22 cellular contexts compared by ENCODE assay signal in the genomic region with DNA sequence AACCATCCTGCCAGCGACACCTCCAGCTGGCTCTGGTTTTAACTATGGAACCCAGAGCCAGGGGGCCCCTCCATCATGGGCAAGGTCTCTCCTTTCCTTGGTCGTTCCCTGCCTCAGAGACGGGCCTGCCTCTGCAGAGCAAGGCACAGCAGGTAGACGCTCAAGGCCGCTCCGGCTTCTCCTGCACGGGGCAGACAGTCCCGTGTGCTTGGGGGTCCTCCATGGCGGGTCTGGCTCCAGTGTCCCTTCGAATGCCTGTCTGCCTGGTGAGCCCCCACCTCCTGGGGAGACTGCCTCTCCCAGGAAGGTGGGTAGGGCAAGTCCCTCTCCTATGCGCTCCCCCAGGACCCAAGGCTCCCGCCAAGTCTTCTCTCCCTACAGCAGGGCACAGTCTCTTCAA.
"Had no signal": no experiment of that assay in that cellular context is flagged by ENCODE, and none has a peak within 500 bp of the region (broad histone marks: within the 10 kb centered on the region; RNA-seq: fewer than 3 reads in every experiment).

No MANE protein-coding gene starts in this region.

- ATAC-seq: activated CD4-positive, alpha-beta T cell treated with anti-CD3 and anti-CD28 coated beads for 36 hours; activated CD8-positive, alpha-beta T cell treated with anti-CD3 and anti-CD28 coated beads for 36 hours; activated T-cell treated with anti-CD3 and anti-CD28 coated beads, Interleukin-2, amount 50 U/mL, for 72 hours; body of pancreas; HepG2; Right ventricle myocardium inferior had no signal

- H3K4me3 ChIP-seq: adrenal gland, body of pancreas, SK-N-MC had no signal

- H3K4me1 ChIP-seq: adrenal gland, body of pancreas had no signal

- H3K27ac ChIP-seq: adrenal gland, body of pancreas, KMS-11, SK-N-MC, VCaP had no signal

- DNase-seq: activated CD4-positive, alpha-beta T cell treated with anti-CD3 and anti-CD28 coated beads for 36 hours; activated CD8-positive, alpha-beta memory T cell treated with anti-CD3 and anti-CD28 coated beads, Interleukin-2, amount 50 U/mL, for 4 hours; activated CD8-positive, alpha-beta T cell treated with anti-CD3 and anti-CD28 coated beads for 36 hours; activated naive CD4-positive, alpha-beta T cell treated with anti-CD3 and anti-CD28 coated beads, Interleukin-2, amount 50 U/mL, for 16 hours; activated naive CD8-positive, alpha-beta T cell treated with anti-CD3 and anti-CD28 coated beads, Interleukin-2, amount 10 ng/mL, durations not matched to agents 7 days and 5 days; activated T-cell treated with anti-CD3 and anti-CD28 coated beads, Interleukin-2, amount 50 U/mL, for 72 hours; adrenal gland; anterior cingulate cortex; body of pancreas; NCI-H1092; NCI-H1417 treated with DMSO at 0.1 percent for 48 hours; NCI-H1694; NCI-H2081; NCI-H510A treated with DMSO at 0.1 percent for 48 hours; NCI-H69; T-helper 1 cell had no signal

- H3K9me3 ChIP-seq: adrenal gland, body of pancreas had no signal

- H3K27me3 Mint-ChIP-seq: activated CD4-positive, alpha-beta T cell treated with anti-CD3 and anti-CD28 coated beads for 36 hours; activated CD8-positive, alpha-beta T cell treated with anti-CD3 and anti-CD28 coated beads for 36 hours; activated naive CD8-positive, alpha-beta T cell treated with anti-CD3 and anti-CD28 coated beads, Interleukin-2, amount 10 ng/mL, durations not matched to agents 7 days and 5 days had no signal

- H3K27ac Mint-ChIP-seq: activated CD4-positive, alpha-beta T cell treated with anti-CD3 and anti-CD28 coated beads for 36 hours; activated CD8-positive, alpha-beta T cell treated with anti-CD3 and anti-CD28 coated beads for 36 hours; activated naive CD8-positive, alpha-beta T cell treated with anti-CD3 and anti-CD28 coated beads, Interleukin-2, amount 10 ng/mL, durations not matched to agents 7 days and 5 days; activated T-cell treated with anti-CD3 and anti-CD28 coated beads, Interleukin-2, amount 50 U/mL, for 72 hours; activated T-helper 2 cell treated with anti-CD3 and anti-CD28 coated beads, Interferon-gamma antibody, Interleukin-2, Interleukin-4, amounts not matched to agents 10 μg/mL and 5 μg/mL and 100 μg/mL, durations not matched to agents 14 hours and 24 hours and 36 hours had no signal

- H3K4me1 Mint-ChIP-seq: activated CD4-positive, alpha-beta T cell treated with anti-CD3 and anti-CD28 coated beads for 36 hours; activated naive CD8-positive, alpha-beta T cell treated with anti-CD3 and anti-CD28 coated beads, Interleukin-2, amount 10 ng/mL, durations not matched to agents 7 days and 5 days had no signal

- H3K36me3 Mint-ChIP-seq: activated naive CD8-positive, alpha-beta T cell treated with anti-CD3 and anti-CD28 coated beads, Interleukin-2, amount 10 ng/mL, durations not matched to agents 7 days and 5 days had no signal

- H3K27me3 ChIP-seq: adrenal gland, body of pancreas had no signal

- H3K4me3 Mint-ChIP-seq: activated CD4-positive, alpha-beta T cell treated with anti-CD3 and anti-CD28 coated beads for 36 hours; activated CD8-positive, alpha-beta T cell treated with anti-CD3 and anti-CD28 coated beads for 36 hours; activated naive CD8-positive, alpha-beta T cell treated with anti-CD3 and anti-CD28 coated beads, Interleukin-2, amount 10 ng/mL, durations not matched to agents 7 days and 5 days; activated T-cell treated with anti-CD3 and anti-CD28 coated beads, Interleukin-2, amount 50 U/mL, for 72 hours had no signal

- H3K9me3 Mint-ChIP-seq: activated CD8-positive, alpha-beta T cell treated with anti-CD3 and anti-CD28 coated beads for 36 hours; activated naive CD8-positive, alpha-beta T cell treated with anti-CD3 and anti-CD28 coated beads, Interleukin-2, amount 10 ng/mL, durations not matched to agents 7 days and 5 days; activated T-cell treated with anti-CD3 and anti-CD28 coated beads, Interleukin-2, amount 50 U/mL, for 72 hours; activated T-helper 2 cell treated with anti-CD3 and anti-CD28 coated beads, Interferon-gamma antibody, Interleukin-2, Interleukin-4, amounts not matched to agents 10 μg/mL and 5 μg/mL and 100 μg/mL, durations not matched to agents 14 hours and 24 hours and 36 hours had no signal
